ENCODE assay signal across 2 cellular contexts in the genomic region with DNA sequence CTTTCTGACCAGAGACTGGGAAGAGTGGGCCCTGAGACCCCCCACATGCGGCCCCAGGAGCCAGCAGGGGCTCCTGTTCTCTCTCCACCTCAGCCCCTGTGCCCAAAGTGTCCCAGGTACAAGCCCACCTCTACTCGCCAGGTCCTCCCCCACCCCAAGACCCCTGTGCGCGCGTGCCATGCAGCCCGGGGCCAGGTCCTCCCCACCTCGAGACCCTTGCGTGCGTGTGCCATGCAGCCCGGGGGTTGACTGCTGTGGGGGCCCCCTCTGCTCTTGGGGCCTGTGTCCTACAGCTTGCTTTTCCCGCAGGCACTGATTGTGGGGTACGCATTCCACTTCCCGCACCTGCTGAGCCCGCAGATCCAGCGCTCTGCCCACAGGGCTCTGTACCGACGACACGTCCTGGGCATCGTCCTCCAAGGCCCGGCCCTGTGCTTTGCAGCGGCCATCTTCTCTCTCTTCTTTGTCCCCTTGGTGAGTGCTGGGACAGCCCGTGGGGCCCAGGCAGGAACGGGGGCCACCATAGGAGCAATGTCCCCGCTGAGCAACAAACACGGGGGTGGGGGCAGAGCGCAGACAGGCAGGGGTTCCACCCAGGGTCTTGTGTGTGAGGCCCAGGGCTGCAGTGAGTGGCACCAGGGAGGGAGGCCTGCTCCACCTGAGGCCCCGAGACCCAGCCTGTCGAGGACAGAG.
TF ChIP-seq lines count a peak whose summit lies in the region.

No MANE protein-coding gene starts in this region.

TF ChIP-seq in GM12891, 5 proteins besides CTCF, POLR2A, EP300 and RAD21:
- TF ChIP-seq POLR2AphosphoS5 (IDR thresholded peaks at IDR 0.05; ENCODE audit: low read depth, low read length) (no peak), TAF1 (IDR thresholded peaks at IDR 0.05; ENCODE audit: low read depth, low read length) (no peak), PAX5 (IDR thresholded peaks at IDR 0.05; ENCODE audit: insufficient read depth, low read length, severe bottlenecking) (no peak)

TF ChIP-seq in HEK293T, 16 proteins besides CTCF, POLR2A, EP300 and RAD21:
- TF ChIP-seq ELF4 (IDR thresholded peaks at IDR 0.05) = no peak
- TF ChIP-seq ARNT (IDR thresholded peaks at IDR 0.05) = no peak
- TF ChIP-seq FOXK2 (IDR thresholded peaks at IDR 0.05) = no peak
- no peak for TF ChIP-seq CTBP1 (IDR thresholded peaks at IDR 0.05; ENCODE audit: borderline replicate concordance)
- TF ChIP-seq FOXM1 (IDR thresholded peaks at IDR 0.05; ENCODE audit: borderline replicate concordance) = no peak
- no peak for TF ChIP-seq FOXA1 (IDR thresholded peaks at IDR 0.05)
